In genomic region chr2:127811397-127811860, GRCh38 we compare ENCODE assay signal across 1 cellular context.
TF ChIP-seq lines count a peak whose summit lies in the region.

No MANE protein-coding gene starts in this region.

TF ChIP-seq in HepG2, 621 proteins besides CTCF, POLR2A, EP300 and RAD21 (continued from another document and continues in another):
- TF ChIP-seq HINFP (CRISPR knock-in tag; IDR thresholded peaks at IDR 0.05; ENCODE audit: low read depth) (no peak), THAP8 (CRISPR knock-in tag; IDR thresholded peaks at IDR 0.05; ENCODE audit: borderline replicate concordance) (0 out of 2 replicates have a peak, but pooled peaks have one; percentile 23), MED13 (CRISPR knock-in tag; IDR thresholded peaks at IDR 0.05) (0 out of 2 replicates have a peak, but pooled peaks have one; percentile 3), CAMTA2 (CRISPR knock-in tag; IDR thresholded peaks at IDR 0.05; ENCODE audit: borderline replicate concordance) (peak; percentile 43; the same call in 1 of the 2 replicates), ZNF790 (CRISPR knock-in tag; IDR thresholded peaks at IDR 0.05; ENCODE audit: borderline replicate concordance) (peak; percentile 36; the same call in 1 of the 2 replicates), SNAI1 (CRISPR knock-in tag; IDR thresholded peaks at IDR 0.05; ENCODE audit: borderline replicate concordance) (0 out of 2 replicates have a peak, but pooled peaks have one; percentile 20), ZNF589 (CRISPR knock-in tag; conservative IDR thresholded peaks at IDR 0.05) (peak; percentile 73; the same call in 1 of the 2 replicates), PPARG (CRISPR knock-in tag; conservative IDR thresholded peaks at IDR 0.05) (peak; percentile 6; the same call in 1 of the 2 replicates), GTF2F1 (IDR thresholded peaks at IDR 0.05; ENCODE audit: low read length) (no peak), DMAP1 (CRISPR knock-in tag; IDR thresholded peaks at IDR 0.05) (peak; percentile 79), BRF2 (CRISPR knock-in tag; IDR thresholded peaks at IDR 0.05) (no peak), ARNT2 (CRISPR knock-in tag; IDR thresholded peaks at IDR 0.05; ENCODE audit: low read depth) (peak; percentile 51), ZSCAN31 (CRISPR knock-in tag; IDR thresholded peaks at IDR 0.05; ENCODE audit: low read depth) (0 out of 2 replicates have a peak, but pooled peaks have one; percentile 10), ATF7-NPFF (CRISPR knock-in tag; IDR thresholded peaks at IDR 0.05; ENCODE audit: low read depth) (no peak), ZNF672 (CRISPR knock-in tag; IDR thresholded peaks at IDR 0.05) (no peak), HES4 (CRISPR knock-in tag; IDR thresholded peaks at IDR 0.05; ENCODE audit: borderline replicate concordance) (peak; percentile 3; the same call in 1 of the 2 replicates), ATF6 (CRISPR knock-in tag; conservative IDR thresholded peaks at IDR 0.05) (0 out of 2 replicates have a peak, but pooled peaks have one; percentile 26), ZSCAN21 (CRISPR knock-in tag; IDR thresholded peaks at IDR 0.05; ENCODE audit: borderline replicate concordance) (peak; percentile 79), POGK (CRISPR knock-in tag; conservative IDR thresholded peaks at IDR 0.05) (peak; percentile 38; the same call in 1 of the 2 replicates), ZNF607 (CRISPR knock-in tag; IDR thresholded peaks at IDR 0.05; ENCODE audit: borderline replicate concordance) (0 out of 2 replicates have a peak, but pooled peaks have one; percentile 71), ARID3A (IDR thresholded peaks at IDR 0.05; ENCODE audit: low read depth, low read length) (0 out of 2 replicates have a peak, but pooled peaks have one; percentile 6), ATAD3A (CRISPR knock-in tag; IDR thresholded peaks at IDR 0.05) (0 out of 2 replicates have a peak, but pooled peaks have one; percentile 12), ZKSCAN1 (IDR thresholded peaks at IDR 0.05; ENCODE audit: low read length) (peak; percentile 84), EED (CRISPR knock-in tag; IDR thresholded peaks at IDR 0.05) (0 out of 2 replicates have a peak, but pooled peaks have one; percentile 22), ELF4 (CRISPR knock-in tag; IDR thresholded peaks at IDR 0.05; ENCODE audit: borderline replicate concordance) (0 out of 2 replicates have a peak, but pooled peaks have one; percentile 45), ZBTB1 (CRISPR knock-in tag; IDR thresholded peaks at IDR 0.05; ENCODE audit: borderline replicate concordance) (0 out of 2 replicates have a peak, but pooled peaks have one; percentile 12), XRCC5 (optimal IDR thresholded peaks at IDR 0.05; ENCODE audit: low read length) (peak; percentile 11), ZBTB2 (CRISPR knock-in tag; IDR thresholded peaks at IDR 0.05; ENCODE audit: low read depth) (no peak), MIER2 (CRISPR knock-in tag; IDR thresholded peaks at IDR 0.05) (0 out of 2 replicates have a peak, but pooled peaks have one; percentile 3), CENPT (CRISPR knock-in tag; IDR thresholded peaks at IDR 0.05; ENCODE audit: low read depth) (0 out of 2 replicates have a peak, but pooled peaks have one; percentile 5), ZNF670 (CRISPR knock-in tag; IDR thresholded peaks at IDR 0.05; ENCODE audit: borderline replicate concordance) (no peak), ZNF776 (CRISPR knock-in tag; IDR thresholded peaks at IDR 0.05) (no peak), ZNF619 (CRISPR knock-in tag; IDR thresholded peaks at IDR 0.05) (0 out of 2 replicates have a peak, but pooled peaks have one; percentile 2), ZNF253 (CRISPR knock-in tag; IDR thresholded peaks at IDR 0.05; ENCODE audit: borderline replicate concordance) (0 out of 2 replicates have a peak, but pooled peaks have one; percentile 47), ZNF816 (CRISPR knock-in tag; IDR thresholded peaks at IDR 0.05; ENCODE audit: borderline replicate concordance) (0 out of 2 replicates have a peak, but pooled peaks have one; percentile 21), ZNF704 (CRISPR knock-in tag; IDR thresholded peaks at IDR 0.05; ENCODE audit: borderline replicate concordance) (no peak), ARID2 (CRISPR knock-in tag; IDR thresholded peaks at IDR 0.05; ENCODE audit: borderline replicate concordance) (peak; percentile 53; the same call in 1 of the 2 replicates), ADNP (CRISPR knock-in tag; IDR thresholded peaks at IDR 0.05) (no peak), SP4 (CRISPR knock-in tag; IDR thresholded peaks at IDR 0.05) (no peak), GATAD2A (CRISPR knock-in tag; IDR thresholded peaks at IDR 0.05) (0 out of 2 replicates have a peak, but pooled peaks have one; percentile 33), TRAFD1 (CRISPR knock-in tag; IDR thresholded peaks at IDR 0.05; ENCODE audit: borderline replicate concordance) (0 out of 2 replicates have a peak, but pooled peaks have one; percentile 3), RXRA (CRISPR knock-in tag; IDR thresholded peaks at IDR 0.05) (0 out of 2 replicates have a peak, but pooled peaks have one; percentile 9), TBX2 (CRISPR knock-in tag; IDR thresholded peaks at IDR 0.05; ENCODE audit: borderline replicate concordance) (peak; percentile 70), ZNF772 (CRISPR knock-in tag; IDR thresholded peaks at IDR 0.05) (peak; percentile 58; the same call in 1 of the 2 replicates), ZNF292 (CRISPR knock-in tag; IDR thresholded peaks at IDR 0.05; ENCODE audit: borderline replicate concordance, low read depth) (0 out of 2 replicates have a peak, but pooled peaks have one; percentile 24), SIX4 (CRISPR knock-in tag; IDR thresholded peaks at IDR 0.05) (0 out of 2 replicates have a peak, but pooled peaks have one; percentile 4), RFXANK (CRISPR knock-in tag; IDR thresholded peaks at IDR 0.05) (peak; percentile 22; the same call in 1 of the 2 replicates)
